ENCODE assay signal across 8 cellular contexts in genomic region chr7:87059525-87060287, GRCh38. TPM values are rescaled to one million over a fixed set of nuclear protein-coding genes. Genes with fewer than 3 reads are reported as not detected.
DNase-seq lines count a peak whose midpoint lies in the region; ATAC-seq and TF ChIP-seq lines count a peak whose summit lies in the region.

A gene with protein sequence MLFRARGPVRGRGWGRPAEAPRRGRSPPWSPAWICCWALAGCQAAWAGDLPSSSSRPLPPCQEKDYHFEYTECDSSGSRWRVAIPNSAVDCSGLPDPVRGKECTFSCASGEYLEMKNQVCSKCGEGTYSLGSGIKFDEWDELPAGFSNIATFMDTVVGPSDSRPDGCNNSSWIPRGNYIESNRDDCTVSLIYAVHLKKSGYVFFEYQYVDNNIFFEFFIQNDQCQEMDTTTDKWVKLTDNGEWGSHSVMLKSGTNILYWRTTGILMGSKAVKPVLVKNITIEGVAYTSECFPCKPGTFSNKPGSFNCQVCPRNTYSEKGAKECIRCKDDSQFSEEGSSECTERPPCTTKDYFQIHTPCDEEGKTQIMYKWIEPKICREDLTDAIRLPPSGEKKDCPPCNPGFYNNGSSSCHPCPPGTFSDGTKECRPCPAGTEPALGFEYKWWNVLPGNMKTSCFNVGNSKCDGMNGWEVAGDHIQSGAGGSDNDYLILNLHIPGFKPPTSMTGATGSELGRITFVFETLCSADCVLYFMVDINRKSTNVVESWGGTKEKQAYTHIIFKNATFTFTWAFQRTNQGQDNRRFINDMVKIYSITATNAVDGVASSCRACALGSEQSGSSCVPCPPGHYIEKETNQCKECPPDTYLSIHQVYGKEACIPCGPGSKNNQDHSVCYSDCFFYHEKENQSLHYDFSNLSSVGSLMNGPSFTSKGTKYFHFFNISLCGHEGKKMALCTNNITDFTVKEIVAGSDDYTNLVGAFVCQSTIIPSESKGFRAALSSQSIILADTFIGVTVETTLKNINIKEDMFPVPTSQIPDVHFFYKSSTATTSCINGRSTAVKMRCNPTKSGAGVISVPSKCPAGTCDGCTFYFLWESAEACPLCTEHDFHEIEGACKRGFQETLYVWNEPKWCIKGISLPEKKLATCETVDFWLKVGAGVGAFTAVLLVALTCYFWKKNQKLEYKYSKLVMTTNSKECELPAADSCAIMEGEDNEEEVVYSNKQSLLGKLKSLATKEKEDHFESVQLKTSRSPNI (minus strand): TSS chr7:87059654. CDS start chr7:87059513, 141 bp downstream.

- H3K4me3 ChIP-seq in OCI-LY1 (ENCODE audit: low read depth, low read length, poor library complexity, severe bottlenecking) (peak within 1 kb of the TSS; percentile 73), esophagus squamous epithelium (peak within 1 kb of the TSS; percentile 56 to 81 (median 60)), muscle layer of duodenum (ENCODE audit: low read depth in 1 of 2, low read length in 2 of 2) (peak within 1 kb of the TSS; percentile 55 to 80)

- H3K27ac Mint-ChIP-seq in Calu3 (ENCODE audit: unreplicated experiment): no peak within 1 kb of the TSS
- peak within 1 kb of the TSS; percentile 79 for H3K27ac Mint-ChIP-seq in activated T-cell treated with anti-CD3 and anti-CD28 coated beads, Interleukin-2, amount 50 U/mL, for 24 hours

- CTCF ChIA-PET in Calu3 (lab: Charles Lee): no interaction called here

- H3K27me3 Mint-ChIP-seq in Calu3 (ENCODE audit: unreplicated experiment): peaks cover 12% of the 10 kb centered on the region
- peaks cover 12% of the 10 kb centered on the region for H3K27me3 Mint-ChIP-seq in activated T-cell treated with anti-CD3 and anti-CD28 coated beads, Interleukin-2, amount 50 U/mL, for 24 hours

- H3K9me3 ChIP-seq in OCI-LY1 (ENCODE audit: low read length): no peaks in the 10 kb centered on the region
- no peaks in the 10 kb centered on the region for H3K9me3 ChIP-seq in esophagus squamous epithelium
- no peaks in the 10 kb centered on the region for H3K9me3 ChIP-seq in muscle layer of duodenum (ENCODE audit: control insufficient read depth in 1 of 2, low read length in 2 of 2)

- WGBS in esophagus squamous epithelium, 2 donors: 2 to 4% methylated on average over 9 to 24 of the region's 70 CpGs

- H4K20me1 ChIP-seq in OCI-LY1 (ENCODE audit: insufficient read depth, low read length): no peaks in the 10 kb centered on the region

- TF ChIP-seq CTCF in Calu3 (IDR thresholded peaks at IDR 0.05; ENCODE audit: unreplicated experiment) (peak; percentile 13), OCI-LY1 (IDR thresholded peaks at IDR 0.05; ENCODE audit: low read length) (peak; percentile 63), esophagus squamous epithelium (IDR thresholded peaks at IDR 0.05) (peak; percentile 12 to 32 (median 22))

- H3K27me3 ChIP-seq in OCI-LY1 (ENCODE audit: insufficient read depth, low read length) (no peaks in the 10 kb centered on the region), esophagus squamous epithelium (peaks cover 0 to 13% (median 0%) of the 10 kb centered on the region in 4 donors), muscle layer of duodenum (ENCODE audit: low read depth, low read length) (no peaks in the 10 kb centered on the region)

- H3K4me2 ChIP-seq in OCI-LY1 (ENCODE audit: low read length): peak within 1 kb of the TSS; percentile 88

- TF ChIP-seq POLR2A in esophagus squamous epithelium (IDR thresholded peaks at IDR 0.05): peak in 2 of 4 donors; percentile 36 to 48

- H3K9me2 ChIP-seq in OCI-LY1 (ENCODE audit: low read depth, low read length): no peaks in the 10 kb centered on the region

- H3K36me3 ChIP-seq in OCI-LY1 (ENCODE audit: insufficient read depth, low read length): no peaks in the 10 kb centered on the region
- no peaks in the 10 kb centered on the region for H3K36me3 ChIP-seq in esophagus squamous epithelium
- H3K36me3 ChIP-seq in muscle layer of duodenum (ENCODE audit: control insufficient read depth in 1 of 2, insufficient read depth in 2 of 2, low read length in 2 of 2): no peaks in the 10 kb centered on the region

- no peaks in the 10 kb centered on the region for H3K79me2 ChIP-seq in OCI-LY1 (ENCODE audit: insufficient read depth, low read length)

- DNase-seq in Calu3 (peak; percentile 76), HT1080 (ENCODE audit: low read depth) (peak; percentile 81), esophagus squamous epithelium (lab: John Stamatoyannopoulos, UW) (peak; percentile 6)
- peak; percentile 89 for DNase-seq in activated T-cell treated with anti-CD3 and anti-CD28 coated beads, Interleukin-2, amount 50 U/mL, for 24 hours
- DNase-seq in stimulated activated CD8-positive, alpha-beta memory T cell treated with anti-CD3 and anti-CD28 coated beads, Interleukin-7, amount 100 ng/mL, for 48 hours (ENCODE audit: extremely low read depth in 1 of 2, low read depth in 1 of 2): peak; percentile 56 to 74

- H3K36me3 Mint-ChIP-seq in Calu3 (ENCODE audit: insufficient read depth, unreplicated experiment): no peaks in the 10 kb centered on the region
- no peaks in the 10 kb centered on the region for H3K36me3 Mint-ChIP-seq in activated T-cell treated with anti-CD3 and anti-CD28 coated beads, Interleukin-2, amount 50 U/mL, for 24 hours (ENCODE audit: low read depth)

- intact Hi-C loops in Calu3 (cut with micrococcal nuclease; ENCODE audit: unreplicated experiment) (no loop called here), esophagus squamous epithelium (cut with DNase I) (no loop called here)

- peak within 1 kb of the TSS; percentile 91 for H2AFZ ChIP-seq in OCI-LY1 (ENCODE audit: low read length)

- BruUV-seq in Calu3 (replicated peaks; lab: Mats Ljungman, UMichigan): no TSS peak

- H3K4me1 Mint-ChIP-seq in Calu3 (ENCODE audit: low read depth, unreplicated experiment): no peaks in the 10 kb centered on the region
- H3K4me1 Mint-ChIP-seq in activated T-cell treated with anti-CD3 and anti-CD28 coated beads, Interleukin-2, amount 50 U/mL, for 24 hours (ENCODE audit: low read depth): peaks cover 18% of the 10 kb centered on the region

- H3K27ac ChIP-seq in OCI-LY1 (ENCODE audit: low read depth, low read length, poor library complexity, severe bottlenecking) (peak within 1 kb of the TSS; percentile 63), esophagus squamous epithelium (peak within 1 kb of the TSS in 3 of 4 donors; percentile 58 to 81 (median 78)), muscle layer of duodenum (ENCODE audit: low read length) (no peak within 1 kb of the TSS)

- peak within 1 kb of the TSS; percentile 67 for H3K4me3 Mint-ChIP-seq in Calu3 (ENCODE audit: low read depth, unreplicated experiment)
- peak within 1 kb of the TSS; percentile 81 for H3K4me3 Mint-ChIP-seq in activated T-cell treated with anti-CD3 and anti-CD28 coated beads, Interleukin-2, amount 50 U/mL, for 24 hours

- H3K4me1 ChIP-seq in OCI-LY1 (ENCODE audit: insufficient read depth, low read length, severe bottlenecking): peaks cover 29% of the 10 kb centered on the region
- peaks cover 6 to 18% (median 8%) of the 10 kb centered on the region in 3 donors for H3K4me1 ChIP-seq in esophagus squamous epithelium
- peaks cover 0 to 9% of the 10 kb centered on the region in 2 donors for H3K4me1 ChIP-seq in muscle layer of duodenum (ENCODE audit: control insufficient read depth in 1 of 2, insufficient read depth in 2 of 2, low read length in 2 of 2)

- peak; percentile 97 for ATAC-seq in GM21360 (IDR thresholded peaks at IDR 0.05; ENCODE audit: unreplicated experiment)

- peaks cover 2% of the 10 kb centered on the region; the same call in 1 of the 2 replicates for H3F3A ChIP-seq in OCI-LY1 (ENCODE audit: insufficient read depth, low read length)

- peak within 1 kb of the TSS; percentile 69 for H3K9ac ChIP-seq in OCI-LY1 (ENCODE audit: low read length)

- H3K9me3 Mint-ChIP-seq in Calu3 (ENCODE audit: low read depth, unreplicated experiment): no peaks in the 10 kb centered on the region
- no peaks in the 10 kb centered on the region for H3K9me3 Mint-ChIP-seq in activated T-cell treated with anti-CD3 and anti-CD28 coated beads, Interleukin-2, amount 50 U/mL, for 24 hours

RNA-seq across cellular contexts. Expression of the gene that starts here (rescaled TPM):
- total RNA-seq in Calu3 (2022) (0.68 and 0.83 TPM in 2 replicates), esophagus squamous epithelium (10 to 100 TPM in 1 of 4 donors, 1 to 10 TPM in 2, under 1 TPM in 1; 0.45 to 10.9 (median 3.3) TPM)
- total RNA-seq in HT1080 (2014; rRNA removed; shearing (Covaris generic)): 6.7 and 7.7 TPM in 2 replicates
- polyA plus RNA-seq in HT1080 (2015; cell fraction: cytosol; rRNA removed): 8.3 and 10.3 TPM in 2 replicates
- polyA plus RNA-seq in HT1080 (2015; cell fraction: nucleus; rRNA removed): 19.3 and 24.5 TPM in 2 replicates

Comparison
In these comparisons a context has a peak if more than half of its experiments do, and no peak if none do; other contexts are left out.
1. Peak in DNase-seq in Calu3; RNA of the gene not detected or under 1 TPM.
2. DNase-seq: peak in every context shown above with its lines; median percentile 89 in activated T-cell treated with anti-CD3 and anti-CD28 coated beads, Interleukin-2, amount 50 U/mL, for 24 hours; 81 in HT1080; 76 in Calu3; 65 in stimulated activated CD8-positive, alpha-beta memory T cell treated with anti-CD3 and anti-CD28 coated beads, Interleukin-7, amount 100 ng/mL, for 48 hours; 6 in esophagus squamous epithelium.
3. CTCF ChIP-seq: peak in every context shown above with its lines; median percentile 63 in OCI-LY1; 22 in esophagus squamous epithelium; 13 in Calu3.